ENCODE assay signal across 26 cellular contexts in genomic region chr20:19777981-19778380, GRCh38. TPM values are rescaled to one million over a fixed set of nuclear protein-coding genes. Genes with fewer than 3 reads are reported as not detected.
DNase-seq lines count a peak whose midpoint lies in the region; ATAC-seq and TF ChIP-seq lines count a peak whose summit lies in the region.
"Had no signal": no experiment of that assay in that cellular context is flagged by ENCODE, and none has a peak within 500 bp of the region (broad histone marks: within the 10 kb centered on the region; RNA-seq: fewer than 3 reads in every experiment).

No MANE protein-coding gene starts in this region.

- H3K27ac Mint-ChIP-seq in mesothelial cell of epicardium, result peak overlapping the region; percentile 89
- H3K27ac Mint-ChIP-seq: activated B cell treated with CpG ODN at 0.5 μM for 24 hours; activated CD8-positive, alpha-beta memory T cell treated with anti-CD3 and anti-CD28 coated beads, Interleukin-2, amount 10 ng/mL, durations not matched to agents 7 days and 5 days; T-cell had no signal

- H3K4me3 ChIP-seq in GM23248, result no peak overlapping the region
- H3K4me3 ChIP-seq in MM.1S (ENCODE audit: low read length), result no peak overlapping the region
- no peak overlapping the region for H3K4me3 ChIP-seq in suprapubic skin
- H3K4me3 ChIP-seq: BLaER1, Peyer's patch, thoracic aorta had no signal

- H4K20me1 ChIP-seq in GM23248 (ENCODE audit: insufficient read depth) (no peaks in the 10 kb centered on the region), MM.1S (ENCODE audit: insufficient read depth, low read length) (no peaks in the 10 kb centered on the region)

- H3K36me3 Mint-ChIP-seq in mesothelial cell of epicardium, result peaks cover 5% of the 10 kb centered on the region
- H3K36me3 Mint-ChIP-seq: activated CD8-positive, alpha-beta memory T cell treated with anti-CD3 and anti-CD28 coated beads, Interleukin-2, amount 10 ng/mL, durations not matched to agents 7 days and 5 days; T-cell had no signal

- H3K27me3 Mint-ChIP-seq in mesothelial cell of epicardium (ENCODE audit: low read depth), result no peaks in the 10 kb centered on the region
- H3K27me3 Mint-ChIP-seq: T-cell had no signal

- H3K9ac ChIP-seq in GM23248 (no peak overlapping the region), MM.1S (ENCODE audit: low read length) (no peak overlapping the region)
- H3K9ac ChIP-seq: BLaER1 had no signal

- H3K27ac ChIP-seq in GM23248 (no peak overlapping the region), MM.1S (ENCODE audit: low read length) (peak overlapping the region; percentile 97), suprapubic skin (peak overlapping the region; percentile 43)
- H3K27ac ChIP-seq: BLaER1, epithelial cell of prostate, HL-60 had no signal

- H3K79me2 ChIP-seq in GM23248 (ENCODE audit: insufficient read depth) (peaks cover 10% of the 10 kb centered on the region; the same call in 1 of the 2 replicates), MM.1S (ENCODE audit: low read length) (no peaks in the 10 kb centered on the region)

- H3K27me3 ChIP-seq in GM23248 (replicated peaks; ENCODE audit: insufficient read depth), result no peaks in the 10 kb centered on the region
- no peaks in the 10 kb centered on the region for H3K27me3 ChIP-seq in MM.1S (replicated peaks; ENCODE audit: insufficient read depth, low read length)
- H3K27me3 ChIP-seq in suprapubic skin, result no peaks in the 10 kb centered on the region
- H3K27me3 ChIP-seq: BLaER1, Peyer's patch had no signal

- H2AFZ ChIP-seq in GM23248 (no peak overlapping the region; the same call in 1 of the 2 replicates), MM.1S (ENCODE audit: low read length) (no peak overlapping the region)

- peaks cover 34% of the 10 kb centered on the region for H3K4me1 Mint-ChIP-seq in mesothelial cell of epicardium
- H3K4me1 Mint-ChIP-seq: T-cell had no signal

- H3K9me2 ChIP-seq in GM23248 (ENCODE audit: insufficient read depth) (no peaks in the 10 kb centered on the region), MM.1S (replicated peaks; ENCODE audit: insufficient read depth, low read length) (no peaks in the 10 kb centered on the region)

- TF ChIP-seq EP300 in suprapubic skin (IDR thresholded peaks at IDR 0.05), result no peak

- no peak for TF ChIP-seq POLR2A in suprapubic skin (IDR thresholded peaks at IDR 0.05)

- no peak for TF ChIP-seq CTCF in MM.1S (IDR thresholded peaks at IDR 0.05; ENCODE audit: low read length)
- TF ChIP-seq CTCF in mesothelial cell of epicardium (IDR thresholded peaks at IDR 0.05; ENCODE audit: unreplicated experiment), result no peak
- no peak for TF ChIP-seq CTCF in suprapubic skin (IDR thresholded peaks at IDR 0.05)

- H3K4me1 ChIP-seq in GM23248 (ENCODE audit: insufficient read depth) (peaks cover 19% of the 10 kb centered on the region), MM.1S (ENCODE audit: low read length) (peaks cover 52% of the 10 kb centered on the region), suprapubic skin (peaks cover 46% of the 10 kb centered on the region)

- no peak overlapping the region for H3K4me3 Mint-ChIP-seq in mesothelial cell of epicardium
- H3K4me3 Mint-ChIP-seq: activated B cell treated with CpG ODN at 0.5 μM for 24 hours; activated CD8-positive, alpha-beta memory T cell treated with anti-CD3 and anti-CD28 coated beads, Interleukin-2, amount 10 ng/mL, durations not matched to agents 7 days and 5 days; naive B cell; T-cell had no signal

- H3K36me3 ChIP-seq in GM23248 (ENCODE audit: low read depth) (no peaks in the 10 kb centered on the region), MM.1S (replicated peaks; ENCODE audit: insufficient read depth, low read length) (no peaks in the 10 kb centered on the region), suprapubic skin (no peaks in the 10 kb centered on the region)
- H3K36me3 ChIP-seq: BLaER1, Peyer's patch, thoracic aorta had no signal

- in situ Hi-C loops in GM23248 (cut with MboI), result loop anchor here (25.0 kb wide), 1 partner anchor 209 kb away; no protein-coding TSS in a partner anchor

- H3F3A ChIP-seq in GM23248 (ENCODE audit: insufficient read depth) (peaks cover 9% of the 10 kb centered on the region; the same call in 1 of the 2 replicates), MM.1S (ENCODE audit: insufficient read depth, low read length) (peaks cover 35% of the 10 kb centered on the region)

- 40 to 41% methylated on average over 3 of the region's 3 CpGs for WGBS in GM23248 (ENCODE audit: low coverage in 1 of 2, low lambda C conversion rate in 2 of 2, missing lambda C conversion rate in 2 of 2), 2 experiments
- WGBS in suprapubic skin, result 53% methylated on average over 3 of the region's 3 CpGs

- H3K9me3 Mint-ChIP-seq in mesothelial cell of epicardium, result no peaks in the 10 kb centered on the region

- H3K9me3 ChIP-seq in GM23248 (ENCODE audit: low read depth), result no peaks in the 10 kb centered on the region
- no peaks in the 10 kb centered on the region for H3K9me3 ChIP-seq in MM.1S (replicated peaks; ENCODE audit: insufficient read depth, low read length)
- H3K9me3 ChIP-seq in suprapubic skin, result no peaks in the 10 kb centered on the region
- H3K9me3 ChIP-seq: Peyer's patch, thoracic aorta had no signal

- ATAC-seq in activated CD4-positive, CD25-positive, alpha-beta regulatory T cell treated with anti-CD3 and anti-CD28 coated beads, Interleukin-2, amount 50 U/mL, for 24 hours, result no peak
- ATAC-seq: activated CD8-positive, alpha-beta memory T cell treated with anti-CD3 and anti-CD28 coated beads, Interleukin-2, amount 10 ng/mL, durations not matched to agents 7 days and 5 days; T-cell had no signal

- DNase-seq in GM23248, result peak; percentile 29
- no peak for DNase-seq in MM.1S
- DNase-seq in mesothelial cell of epicardium (ENCODE audit: low spot score in 2 of 2, unreplicated experiment in 2 of 2), result no peak
- DNase-seq in suprapubic skin (ENCODE audit: low spot score in 2 of 2), result no peak
- no peak for DNase-seq in AG20443 (ENCODE audit: low spot score)
- DNase-seq in NCI-H2081 (lab: John Stamatoyannopoulos, UW), result no peak
- DNase-seq: activated B cell treated with CpG ODN at 0.5 μM for 24 hours; activated CD8-positive, alpha-beta memory T cell treated with anti-CD3 and anti-CD28 coated beads, Interleukin-2, amount 10 ng/mL, durations not matched to agents 7 days and 5 days; activated gamma-delta T cell treated with Interleukin-2 at 50 U/mL for 16 hours; activated T-cell treated with anti-CD3 and anti-CD28 coated beads, Interleukin-2, amount 50 U/mL, for 48 hours; caudate nucleus; cortex of kidney; effector memory CD4-positive, alpha-beta T cell; H7; naive B cell; NCI-H1436; NCI-H446 treated with DMSO at 0.1 percent for 48 hours; NCI-H82; Peyer's patch; stimulated activated naive CD4-positive, alpha-beta T cell treated with Interleukin-2 at 50 U/mL for 16 hours; T-cell had no signal

- no peak overlapping the region for H3K4me2 ChIP-seq in GM23248 (ENCODE audit: unreplicated experiment)
- H3K4me2 ChIP-seq in MM.1S (ENCODE audit: low read depth, low read length), result 0 out of 2 replicates have a peak overlapping the region, but pooled peaks have one; percentile 89

RNA-seq across cellular contexts. Expression of gene RIN2, which starts 19.9 kb away (rescaled TPM):
- 48.0 and 48.3 TPM in 2 replicates for total RNA-seq in GM23248 (2014; rRNA removed; shearing (Covaris generic))
- 45.3 and 45.6 TPM in 2 replicates for polyA plus RNA-seq in GM23248 (2016; fragmentation: Nextera tagmentation; extraction: Ambion mirVana)
- total RNA-seq in mesothelial cell of epicardium (57.9 to 63.1 TPM (median 59.4 TPM) in 3 replicates), suprapubic skin (10 to 100 TPM; 68.2 to 87.2 (median 79.6) TPM)
- total RNA-seq: activated CD8-positive, alpha-beta memory T cell treated with anti-CD3 and anti-CD28 coated beads, Interleukin-2, amount 10 ng/mL, durations not matched to agents 7 days and 5 days had no signal
